ENCODE assay signal across 1 cellular context in the genomic region with DNA sequence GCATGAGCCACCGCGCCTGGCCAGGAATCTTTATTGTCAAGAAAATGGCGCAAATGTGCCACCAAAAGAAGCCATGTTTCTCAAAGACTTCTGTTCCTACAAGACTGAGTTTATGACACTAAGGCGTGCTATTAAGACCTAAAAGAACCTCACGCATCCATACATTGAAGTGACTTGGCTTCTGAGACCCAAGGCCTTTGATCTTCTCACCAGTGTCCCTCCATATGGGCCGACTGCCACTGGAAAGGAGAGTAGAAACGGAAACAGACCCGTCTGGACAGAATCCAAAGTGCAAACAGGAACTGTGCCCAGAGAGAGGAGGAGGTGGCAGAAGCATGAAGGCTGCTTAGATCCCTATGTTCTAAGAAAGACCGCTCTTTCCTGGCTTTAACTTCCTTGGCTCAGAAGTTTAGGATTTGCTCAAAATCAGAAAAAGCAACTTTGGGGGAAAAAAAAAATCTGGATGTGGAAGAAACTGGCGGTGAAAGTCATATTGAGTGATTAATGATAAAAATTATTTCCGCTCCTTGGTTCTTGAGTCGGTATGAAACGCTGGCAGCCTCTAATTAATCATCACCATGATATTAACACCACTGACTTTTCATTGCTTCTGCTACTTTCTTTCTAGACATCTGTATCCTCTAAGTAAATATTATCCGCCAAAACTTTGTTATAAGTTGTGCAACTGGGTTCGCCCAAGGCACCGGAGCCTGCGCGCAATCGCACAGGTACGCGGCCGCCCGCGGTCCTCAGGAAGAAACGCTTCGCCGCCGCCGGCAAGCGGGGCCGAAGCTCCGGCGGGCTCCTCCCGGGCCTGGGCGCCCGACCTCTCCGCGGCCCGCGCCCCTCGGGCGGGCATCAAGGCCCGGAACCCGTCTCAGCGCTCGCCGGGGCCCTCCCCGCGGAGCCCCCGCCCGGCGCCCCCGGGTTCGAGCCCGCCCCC.
TF ChIP-seq lines count a peak whose summit lies in the region.

No MANE protein-coding gene starts in this region.

TF ChIP-seq in H1, 55 proteins besides CTCF, POLR2A, EP300 and RAD21 (continued from another document):
- TF ChIP-seq, protein P1, sequence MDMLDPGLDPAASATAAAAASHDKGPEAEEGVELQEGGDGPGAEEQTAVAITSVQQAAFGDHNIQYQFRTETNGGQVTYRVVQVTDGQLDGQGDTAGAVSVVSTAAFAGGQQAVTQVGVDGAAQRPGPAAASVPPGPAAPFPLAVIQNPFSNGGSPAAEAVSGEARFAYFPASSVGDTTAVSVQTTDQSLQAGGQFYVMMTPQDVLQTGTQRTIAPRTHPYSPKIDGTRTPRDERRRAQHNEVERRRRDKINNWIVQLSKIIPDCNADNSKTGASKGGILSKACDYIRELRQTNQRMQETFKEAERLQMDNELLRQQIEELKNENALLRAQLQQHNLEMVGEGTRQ (IDR thresholded peaks at IDR 0.05; ENCODE audit: low read length), result no peak
- no peak for TF ChIP-seq ATF3 (IDR thresholded peaks at IDR 0.05; ENCODE audit: insufficient read depth, low read depth, low read length)
